Comparison of ENCODE assay signal across 1 cellular context in genomic region chr4:103403619-103404018, GRCh38.
TF ChIP-seq lines count a peak whose summit lies in the region.

No MANE protein-coding gene starts in this region.

TF ChIP-seq in HepG2, 621 proteins besides CTCF, POLR2A, EP300 and RAD21 (continued from another document):
- TF ChIP-seq ZNF260 (CRISPR knock-in tag; IDR thresholded peaks at IDR 0.05; ENCODE audit: borderline replicate concordance, low read depth) (no peak), HNRNPK (IDR thresholded peaks at IDR 0.05; ENCODE audit: low read depth, low read length, poor library complexity, severe bottlenecking) (no peak), NCOA2 (CRISPR knock-in tag; IDR thresholded peaks at IDR 0.05) (no peak), BCLAF1 (IDR thresholded peaks at IDR 0.05) (no peak), AHR (CRISPR knock-in tag; IDR thresholded peaks at IDR 0.05) (no peak), PRMT3 (CRISPR knock-in tag; IDR thresholded peaks at IDR 0.05; ENCODE audit: borderline replicate concordance, low read depth) (no peak), ZNF275 (CRISPR knock-in tag; IDR thresholded peaks at IDR 0.05; ENCODE audit: borderline replicate concordance) (no peak), GTF3A (CRISPR knock-in tag; conservative IDR thresholded peaks at IDR 0.05) (no peak), ZKSCAN1 (IDR thresholded peaks at IDR 0.05; ENCODE audit: low read length) (no peak), SNAPC5 (CRISPR knock-in tag; IDR thresholded peaks at IDR 0.05; ENCODE audit: borderline replicate concordance) (no peak), ZNF501 (CRISPR knock-in tag; IDR thresholded peaks at IDR 0.05) (no peak), ZNF781 (CRISPR knock-in tag; IDR thresholded peaks at IDR 0.05; ENCODE audit: borderline replicate concordance, not compliant biosample characterization) (no peak), PHB2 (IDR thresholded peaks at IDR 0.05; ENCODE audit: partially characterized antibody) (no peak), SRSF1 (optimal IDR thresholded peaks at IDR 0.05; ENCODE audit: low read depth, low read length) (no peak), ZBTB34 (CRISPR knock-in tag; IDR thresholded peaks at IDR 0.05) (no peak)
TF ChIP-seq in HepG2: peak in this region for 0.
